11 cellular contexts compared by ENCODE assay signal in genomic region chr17:77143306-77143705, GRCh38. TPM values are rescaled to one million over a fixed set of nuclear protein-coding genes. Genes with fewer than 3 reads are reported as not detected.
DNase-seq lines count a peak whose midpoint lies in the region; ATAC-seq, FAIRE-seq and TF ChIP-seq lines count a peak whose summit lies in the region.
"Had no signal": no experiment of that assay in that cellular context is flagged by ENCODE, and none has a peak within 500 bp of the region (broad histone marks: within the 10 kb centered on the region; RNA-seq: fewer than 3 reads in every experiment).

No MANE protein-coding gene starts in this region.

- TF ChIP-seq CTCF in keratinocyte (optimal IDR thresholded peaks at IDR 0.05 in 1 of 3, IDR thresholded peaks at IDR 0.05 in 1 of 3, conservative IDR thresholded peaks at IDR 0.05 in 1 of 3; ENCODE audit: extremely low read depth in 1 of 3, insufficient read depth in 2 of 3, low read length in 3 of 3) = no peak

- no peaks in the 10 kb centered on the region for H3K27me3 Mint-ChIP-seq in activated CD8-positive, alpha-beta T cell treated with anti-CD3 and anti-CD28 coated beads, Interleukin-2, amount 10 ng/mL, durations not matched to agents 7 days and 5 days (ENCODE audit: low read depth)

- H3K4me1 ChIP-seq in keratinocyte (ENCODE audit: control insufficient read depth, extremely low read depth, insufficient read depth, low read length) = peaks cover 24% of the 10 kb centered on the region

- H3K4me3 Mint-ChIP-seq in activated CD8-positive, alpha-beta T cell treated with anti-CD3 and anti-CD28 coated beads, Interleukin-2, amount 10 ng/mL, durations not matched to agents 7 days and 5 days = peak overlapping the region; percentile 41

- H3K4me2 ChIP-seq in keratinocyte (ENCODE audit: control insufficient read depth, extremely low read depth, insufficient read depth, low read depth, low read length) = peak overlapping the region; percentile 98

- POLR2A ChIA-PET in activated CD8-positive, alpha-beta T cell treated with anti-CD3 and anti-CD28 coated beads, Interleukin-2, amount 10 ng/mL, durations not matched to agents 7 days and 5 days (lab: Charles Lee) = no interaction called here

- no peaks in the 10 kb centered on the region for H3K27me3 ChIP-seq in keratinocyte (ENCODE audit: control insufficient read depth, extremely low read depth, insufficient read depth, low read length)

- H3K27ac Mint-ChIP-seq in activated CD8-positive, alpha-beta T cell treated with anti-CD3 and anti-CD28 coated beads, Interleukin-2, amount 10 ng/mL, durations not matched to agents 7 days and 5 days = no peak overlapping the region

- peak; percentile 11 to 25 for ATAC-seq in activated CD4-positive, CD25-positive, alpha-beta regulatory T cell treated with anti-CD3 and anti-CD28 coated beads, Interleukin-2, amount 50 U/mL, for 24 hours
- ATAC-seq in activated CD8-positive, alpha-beta T cell treated with anti-CD3 and anti-CD28 coated beads, Interleukin-2, amount 10 ng/mL, durations not matched to agents 7 days and 5 days = no peak
- ATAC-seq in GM18498 (IDR thresholded peaks at IDR 0.05; ENCODE audit: unreplicated experiment) = no peak

- H3K4me3 ChIP-seq in keratinocyte (ENCODE audit: control insufficient read depth in 2 of 3, extremely low read depth in 1 of 3, insufficient read depth in 2 of 3, low read depth in 1 of 3, low read length in 3 of 3) = no peak overlapping the region

- no peaks in the 10 kb centered on the region for H3K9me1 ChIP-seq in keratinocyte (ENCODE audit: control insufficient read depth, extremely low read depth, insufficient read depth, low read length)

- dilution Hi-C loops in keratinocyte (cut with MboI; ENCODE audit: extremely low pct_ligation_motif_present, low sequenced_read_pairs) = no loop called here

- H3K27ac ChIP-seq in keratinocyte (ENCODE audit: control insufficient read depth, insufficient read depth, low read length) (no peak overlapping the region), temporal lobe (ENCODE audit: low read depth, low read length) (peak overlapping the region; percentile 38)

- CTCF ChIA-PET in activated CD8-positive, alpha-beta T cell treated with anti-CD3 and anti-CD28 coated beads, Interleukin-2, amount 10 ng/mL, durations not matched to agents 7 days and 5 days (lab: Charles Lee) = interaction anchor here (1.2 to 1.8 kb wide), 2 partner anchors 12 to 55 kb away, joined by 3 to 4 read pairs; no protein-coding TSS in a partner anchor

- H2AFZ ChIP-seq in keratinocyte (ENCODE audit: control insufficient read depth, low read length) = no peak overlapping the region

- H3K9me3 Mint-ChIP-seq in activated CD8-positive, alpha-beta T cell treated with anti-CD3 and anti-CD28 coated beads, Interleukin-2, amount 10 ng/mL, durations not matched to agents 7 days and 5 days (ENCODE audit: insufficient read depth) = no peaks in the 10 kb centered on the region

- H3K79me2 ChIP-seq in keratinocyte (ENCODE audit: control insufficient read depth, insufficient read depth, low read length) = peaks cover 66% of the 10 kb centered on the region

- no peaks in the 10 kb centered on the region for H4K20me1 ChIP-seq in keratinocyte (ENCODE audit: control insufficient read depth, extremely low read depth, insufficient read depth, low read length)

- peaks cover 12 to 35% of the 10 kb centered on the region in 2 experiments for H3K36me3 ChIP-seq in keratinocyte (ENCODE audit: control insufficient read depth in 2 of 2, extremely low read depth in 1 of 2, insufficient read depth in 2 of 2, low read length in 2 of 2)

- DNase-seq in activated CD4-positive, CD25-positive, alpha-beta regulatory T cell (lab: John Stamatoyannopoulos, UW) = no peak
- no peak for DNase-seq in activated CD8-positive, alpha-beta T cell treated with anti-CD3 and anti-CD28 coated beads, Interleukin-2, amount 10 ng/mL, durations not matched to agents 7 days and 5 days
- DNase-seq in keratinocyte (ENCODE audit: low read depth, low spot score) (no peak), Kasumi-1 (lab: John Stamatoyannopoulos, UW) (no peak), NCI-H1930 (lab: John Stamatoyannopoulos, UW) (no peak)
- DNase-seq: ACHN, GF-D8, SHP77 had no signal

- peaks cover 77% of the 10 kb centered on the region for H3K4me1 Mint-ChIP-seq in activated CD8-positive, alpha-beta T cell treated with anti-CD3 and anti-CD28 coated beads, Interleukin-2, amount 10 ng/mL, durations not matched to agents 7 days and 5 days (ENCODE audit: low read depth)

- no peaks in the 10 kb centered on the region for H3K9me3 ChIP-seq in keratinocyte (ENCODE audit: control insufficient read depth, low read depth, low read length)

- H3K36me3 Mint-ChIP-seq in activated CD8-positive, alpha-beta T cell treated with anti-CD3 and anti-CD28 coated beads, Interleukin-2, amount 10 ng/mL, durations not matched to agents 7 days and 5 days (ENCODE audit: low read depth) = peaks cover 69% of the 10 kb centered on the region

- no peak overlapping the region for H3K9ac ChIP-seq in keratinocyte (ENCODE audit: control insufficient read depth, extremely low read depth, insufficient read depth, low read length)

- FAIRE-seq in keratinocyte (lab: Jason Lieb, UNC) = no peak

RNA-seq across cellular contexts. Expression of gene SEC14L1, which starts 2.5 kb away (rescaled TPM):
- total RNA-seq in activated CD8-positive, alpha-beta T cell treated with anti-CD3 and anti-CD28 coated beads, Interleukin-2, amount 10 ng/mL, durations not matched to agents 7 days and 5 days = 10 to 100 TPM; 86.5 to 88.8 TPM
- polyA plus RNA-seq in keratinocyte = 20.1 to 44.6 TPM (median 35.6 TPM) in 3 replicates
- polyA plus RNA-seq in keratinocyte (2011; ENCODE audit: low read depth) = 114 TPM
- polyA plus RNA-seq in keratinocyte (2011; cell fraction: cytosol; rRNA removed) = 38.6 and 56.2 TPM in 2 replicates
- 55.1 and 64.2 TPM in 2 replicates for polyA plus RNA-seq in keratinocyte (2011; cell fraction: nucleus; rRNA removed)
- polyA plus RNA-seq in keratinocyte (2012; ENCODE audit: low replicate concordance) = 40.0 and 57.5 TPM in 2 replicates
- polyA minus RNA-seq in keratinocyte = 32.6 to 43.9 TPM (median 43.7 TPM) in 3 replicates
- 58.9 TPM for polyA minus RNA-seq in keratinocyte (2011; cell fraction: cytosol; rRNA and poly(A)+ RNA removed)
- 34.9 and 68.3 TPM in 2 replicates for polyA minus RNA-seq in keratinocyte (2011; cell fraction: nucleus; rRNA and poly(A)+ RNA removed)
- 80.4 TPM for total RNA-seq in temporal lobe

Comparison
In these comparisons a context has a peak if more than half of its experiments do, and no peak if none do; other contexts are left out.
1. ATAC-seq: peak in activated CD4-positive, CD25-positive, alpha-beta regulatory T cell treated with anti-CD3 and anti-CD28 coated beads, Interleukin-2, amount 50 U/mL, for 24 hours (2 of 2); none in activated CD8-positive, alpha-beta T cell treated with anti-CD3 and anti-CD28 coated beads, Interleukin-2, amount 10 ng/mL, durations not matched to agents 7 days and 5 days (single experiment) and GM18498 (single experiment).